In genomic region chr5:142008813-142009212, GRCh38 we compare ENCODE assay signal across 14 cellular contexts. TPM values are rescaled to one million over a fixed set of nuclear protein-coding genes. Genes with fewer than 3 reads are reported as not detected.
DNase-seq lines count a peak whose midpoint lies in the region; ATAC-seq and TF ChIP-seq lines count a peak whose summit lies in the region.
"Had no signal": no experiment of that assay in that cellular context is flagged by ENCODE, and none has a peak within 500 bp of the region (broad histone marks: within the 10 kb centered on the region; RNA-seq: fewer than 3 reads in every experiment).

No MANE protein-coding gene starts in this region.

- peaks cover 0 to 40% of the 10 kb centered on the region in 2 donors for H3K36me3 ChIP-seq in gastrocnemius medialis

- H3K27me3 ChIP-seq in gastrocnemius medialis, result no peaks in the 10 kb centered on the region

- no peak overlapping the region for H3K4me3 ChIP-seq in gastrocnemius medialis
- H3K4me3 ChIP-seq: BLaER1 had no signal

- CTCF ChIA-PET in activated naive CD4-positive, alpha-beta T cell treated with anti-CD3 and anti-CD28 coated beads, Interleukin-2, amount 10 ng/mL, durations not matched to agents 7 days and 5 days (lab: Charles Lee), result interaction anchor here (1.0 to 2.1 kb wide), 2 partner anchors 135 to 136 kb away, joined by 3 to 5 read pairs; no protein-coding TSS in a partner anchor

- no peaks in the 10 kb centered on the region for H3K27me3 Mint-ChIP-seq in activated CD4-positive, alpha-beta T cell treated with anti-CD3 and anti-CD28 coated beads, Interleukin-2, amount 10 ng/mL, durations not matched to agents 24 days and 14 days
- H3K27me3 Mint-ChIP-seq in activated naive CD4-positive, alpha-beta T cell treated with anti-CD3 and anti-CD28 coated beads, Interleukin-2, amount 10 ng/mL, durations not matched to agents 7 days and 5 days, result no peaks in the 10 kb centered on the region
- H3K27me3 Mint-ChIP-seq in activated T-helper 1 cell treated with anti-CD3 and anti-CD28 coated beads, Interleukin-12 subunit alpha, Interleukin-12 subunit beta, Interleukin-2, Interleukin-4 antibody, amounts not matched to agents 30 ng/mL and 10 ng/mL and 1 ng/mL, durations not matched to agents 14 hours and 24 hours and 36 hours (ENCODE audit: insufficient read depth), result no peaks in the 10 kb centered on the region
- H3K27me3 Mint-ChIP-seq in dendritic cell treated with granulocyte-macrophage colony-stimulating factor and Interleukin-4, amounts not matched to agents 40 ng/mL and 50 ng/mL, for 4 days, result no peaks in the 10 kb centered on the region

- peaks cover 3% of the 10 kb centered on the region for H3K9me3 Mint-ChIP-seq in activated CD4-positive, alpha-beta T cell treated with anti-CD3 and anti-CD28 coated beads, Interleukin-2, amount 10 ng/mL, durations not matched to agents 24 days and 14 days
- no peaks in the 10 kb centered on the region for H3K9me3 Mint-ChIP-seq in activated naive CD4-positive, alpha-beta T cell treated with anti-CD3 and anti-CD28 coated beads, Interleukin-2, amount 10 ng/mL, durations not matched to agents 7 days and 5 days
- no peaks in the 10 kb centered on the region for H3K9me3 Mint-ChIP-seq in activated T-helper 1 cell treated with anti-CD3 and anti-CD28 coated beads, Interleukin-12 subunit alpha, Interleukin-12 subunit beta, Interleukin-2, Interleukin-4 antibody, amounts not matched to agents 30 ng/mL and 10 ng/mL and 1 ng/mL, durations not matched to agents 14 hours and 24 hours and 36 hours
- no peaks in the 10 kb centered on the region for H3K9me3 Mint-ChIP-seq in dendritic cell treated with granulocyte-macrophage colony-stimulating factor and Interleukin-4, amounts not matched to agents 40 ng/mL and 50 ng/mL, for 4 days

- TF ChIP-seq CTCF in gastrocnemius medialis (IDR thresholded peaks at IDR 0.05 in 4 of 5, conservative IDR thresholded peaks at IDR 0.05 in 1 of 5), result no peak

- H3K9me3 ChIP-seq in gastrocnemius medialis, result no peaks in the 10 kb centered on the region

- intact Hi-C loops in activated CD4-positive, alpha-beta T cell treated with anti-CD3 and anti-CD28 coated beads, Interleukin-2, amount 10 ng/mL, durations not matched to agents 24 days and 14 days (cut with micrococcal nuclease), result no loop called here
- intact Hi-C loops in activated T-helper 1 cell treated with anti-CD3 and anti-CD28 coated beads, Interleukin-12 subunit alpha, Interleukin-12 subunit beta, Interleukin-2, Interleukin-4 antibody, amounts not matched to agents 30 ng/mL and 10 ng/mL and 1 ng/mL, durations not matched to agents 14 hours and 24 hours and 36 hours (cut with micrococcal nuclease), result no loop called here
- intact Hi-C loops in dendritic cell treated with granulocyte-macrophage colony-stimulating factor and Interleukin-4, amounts not matched to agents 40 ng/mL and 50 ng/mL, for 4 days (cut with micrococcal nuclease), result no loop called here
- intact Hi-C loops in gastrocnemius medialis (cut with DNase I; ENCODE audit: low total_unique reads), result no loop called here

- H3K27ac Mint-ChIP-seq in activated CD4-positive, alpha-beta T cell treated with anti-CD3 and anti-CD28 coated beads, Interleukin-2, amount 10 ng/mL, durations not matched to agents 24 days and 14 days, result peak overlapping the region; percentile 43
- peak overlapping the region; percentile 1 for H3K27ac Mint-ChIP-seq in activated naive CD4-positive, alpha-beta T cell treated with anti-CD3 and anti-CD28 coated beads, Interleukin-2, amount 10 ng/mL, durations not matched to agents 7 days and 5 days
- H3K27ac Mint-ChIP-seq in activated T-helper 1 cell treated with anti-CD3 and anti-CD28 coated beads, Interleukin-12 subunit alpha, Interleukin-12 subunit beta, Interleukin-2, Interleukin-4 antibody, amounts not matched to agents 30 ng/mL and 10 ng/mL and 1 ng/mL, durations not matched to agents 14 hours and 24 hours and 36 hours, result no peak overlapping the region
- H3K27ac Mint-ChIP-seq in dendritic cell treated with granulocyte-macrophage colony-stimulating factor and Interleukin-4, amounts not matched to agents 40 ng/mL and 50 ng/mL, for 4 days, result peak overlapping the region; percentile 19

- H3K36me3 Mint-ChIP-seq in activated CD4-positive, alpha-beta T cell treated with anti-CD3 and anti-CD28 coated beads, Interleukin-2, amount 10 ng/mL, durations not matched to agents 24 days and 14 days (ENCODE audit: low read depth), result peaks cover 69% of the 10 kb centered on the region
- H3K36me3 Mint-ChIP-seq in activated naive CD4-positive, alpha-beta T cell treated with anti-CD3 and anti-CD28 coated beads, Interleukin-2, amount 10 ng/mL, durations not matched to agents 7 days and 5 days, result peaks cover 62% of the 10 kb centered on the region
- peaks cover 53% of the 10 kb centered on the region for H3K36me3 Mint-ChIP-seq in activated T-helper 1 cell treated with anti-CD3 and anti-CD28 coated beads, Interleukin-12 subunit alpha, Interleukin-12 subunit beta, Interleukin-2, Interleukin-4 antibody, amounts not matched to agents 30 ng/mL and 10 ng/mL and 1 ng/mL, durations not matched to agents 14 hours and 24 hours and 36 hours (ENCODE audit: low read depth)
- H3K36me3 Mint-ChIP-seq in dendritic cell treated with granulocyte-macrophage colony-stimulating factor and Interleukin-4, amounts not matched to agents 40 ng/mL and 50 ng/mL, for 4 days (ENCODE audit: low read depth), result peaks cover 87% of the 10 kb centered on the region

- no peak for ATAC-seq in GM18858 (IDR thresholded peaks at IDR 0.05; ENCODE audit: unreplicated experiment)
- ATAC-seq in gastrocnemius medialis, result no peak

- H3K4me1 Mint-ChIP-seq in activated CD4-positive, alpha-beta T cell treated with anti-CD3 and anti-CD28 coated beads, Interleukin-2, amount 10 ng/mL, durations not matched to agents 24 days and 14 days, result peaks cover 76% of the 10 kb centered on the region
- H3K4me1 Mint-ChIP-seq in activated naive CD4-positive, alpha-beta T cell treated with anti-CD3 and anti-CD28 coated beads, Interleukin-2, amount 10 ng/mL, durations not matched to agents 7 days and 5 days, result peaks cover 92% of the 10 kb centered on the region
- H3K4me1 Mint-ChIP-seq in activated T-helper 1 cell treated with anti-CD3 and anti-CD28 coated beads, Interleukin-12 subunit alpha, Interleukin-12 subunit beta, Interleukin-2, Interleukin-4 antibody, amounts not matched to agents 30 ng/mL and 10 ng/mL and 1 ng/mL, durations not matched to agents 14 hours and 24 hours and 36 hours (ENCODE audit: low read depth), result peaks cover 85% of the 10 kb centered on the region
- H3K4me1 Mint-ChIP-seq in dendritic cell treated with granulocyte-macrophage colony-stimulating factor and Interleukin-4, amounts not matched to agents 40 ng/mL and 50 ng/mL, for 4 days (ENCODE audit: low read depth), result peaks cover 63% of the 10 kb centered on the region

- DNase-seq in activated CD4-positive, alpha-beta T cell treated with anti-CD3 and anti-CD28 coated beads, Interleukin-2, amount 10 ng/mL, durations not matched to agents 24 days and 14 days, result no peak
- DNase-seq in activated CD4-positive, alpha-beta T cell treated with anti-CD3 and anti-CD28 coated beads, Interleukin-2, amount 50 U/mL, for 48 hours, result no peak
- no peak for DNase-seq in activated naive CD4-positive, alpha-beta T cell treated with anti-CD3 and anti-CD28 coated beads, Interleukin-2, amount 10 ng/mL, durations not matched to agents 7 days and 5 days
- DNase-seq in activated naive CD4-positive, alpha-beta T cell treated with anti-CD3 and anti-CD28 coated beads, Interleukin-2, amount 50 U/mL, for 16 hours, result no peak
- no peak for DNase-seq in activated T-helper 1 cell treated with anti-CD3 and anti-CD28 coated beads, Interleukin-12 subunit alpha, Interleukin-12 subunit beta, Interleukin-2, Interleukin-4 antibody, amounts not matched to agents 30 ng/mL and 10 ng/mL and 1 ng/mL, durations not matched to agents 14 hours and 24 hours and 36 hours (ENCODE audit: low spot score)
- DNase-seq in gastrocnemius medialis, result no peak
- DNase-seq: DMS53, GF-D8, HCEC 1CT had no signal

- H3K4me1 ChIP-seq in gastrocnemius medialis, result peaks cover 6 to 13% of the 10 kb centered on the region in 2 donors

- H3K4me3 Mint-ChIP-seq in activated CD4-positive, alpha-beta T cell treated with anti-CD3 and anti-CD28 coated beads, Interleukin-2, amount 10 ng/mL, durations not matched to agents 24 days and 14 days, result peak overlapping the region; percentile 8
- H3K4me3 Mint-ChIP-seq in activated naive CD4-positive, alpha-beta T cell treated with anti-CD3 and anti-CD28 coated beads, Interleukin-2, amount 10 ng/mL, durations not matched to agents 7 days and 5 days, result no peak overlapping the region
- H3K4me3 Mint-ChIP-seq in activated T-helper 1 cell treated with anti-CD3 and anti-CD28 coated beads, Interleukin-12 subunit alpha, Interleukin-12 subunit beta, Interleukin-2, Interleukin-4 antibody, amounts not matched to agents 30 ng/mL and 10 ng/mL and 1 ng/mL, durations not matched to agents 14 hours and 24 hours and 36 hours, result peak overlapping the region; percentile 4
- no peak overlapping the region for H3K4me3 Mint-ChIP-seq in dendritic cell treated with granulocyte-macrophage colony-stimulating factor and Interleukin-4, amounts not matched to agents 40 ng/mL and 50 ng/mL, for 4 days

- no peak for TF ChIP-seq POLR2A in gastrocnemius medialis (IDR thresholded peaks at IDR 0.05)

- in situ Hi-C loops in gastrocnemius medialis (cut with MboI; ENCODE audit: low sequenced_read_pairs in 4 of 4), result loop anchor here in 1 of 4 donors (25.0 kb wide), 1 partner anchor 878 kb away; no protein-coding TSS in a partner anchor

- no peak overlapping the region for H3K27ac ChIP-seq in gastrocnemius medialis
- H3K27ac ChIP-seq: 22Rv1, BLaER1 had no signal

RNA-seq across cellular contexts. Expression of gene GNPDA1, which starts 4.0 kb away (rescaled TPM):
- 108 and 114 TPM in 2 replicates for total RNA-seq in activated CD4-positive, alpha-beta T cell treated with anti-CD3 and anti-CD28 coated beads, Interleukin-2, amount 10 ng/mL, durations not matched to agents 24 days and 14 days
- 87.5 and 88.4 TPM in 2 replicates for total RNA-seq in activated T-helper 1 cell treated with anti-CD3 and anti-CD28 coated beads, Interleukin-12 subunit alpha, Interleukin-12 subunit beta, Interleukin-2, Interleukin-4 antibody, amounts not matched to agents 30 ng/mL and 10 ng/mL and 1 ng/mL, durations not matched to agents 14 hours and 24 hours and 36 hours
- 10 to 100 TPM; 22.3 to 50.0 (median 47.3) TPM for total RNA-seq in gastrocnemius medialis

RNA-seq across cellular contexts. Expression of gene RNF14, which starts 39.9 kb away (rescaled TPM):
- total RNA-seq in activated CD4-positive, alpha-beta T cell treated with anti-CD3 and anti-CD28 coated beads, Interleukin-2, amount 10 ng/mL, durations not matched to agents 24 days and 14 days, result 28.8 and 32.2 TPM in 2 replicates
- 26.4 and 28.7 TPM in 2 replicates for total RNA-seq in activated T-helper 1 cell treated with anti-CD3 and anti-CD28 coated beads, Interleukin-12 subunit alpha, Interleukin-12 subunit beta, Interleukin-2, Interleukin-4 antibody, amounts not matched to agents 30 ng/mL and 10 ng/mL and 1 ng/mL, durations not matched to agents 14 hours and 24 hours and 36 hours
- total RNA-seq in gastrocnemius medialis, result 100 to 1,000 TPM in 1 of 4 donors, 10 to 100 TPM in 3; 71.4 to 107 (median 84.5) TPM

RNA-seq across cellular contexts. Expression of gene PCDH12, which starts 50.8 kb away (rescaled TPM):
- total RNA-seq in activated CD4-positive, alpha-beta T cell treated with anti-CD3 and anti-CD28 coated beads, Interleukin-2, amount 10 ng/mL, durations not matched to agents 24 days and 14 days, result 1.8 and 2.2 TPM in 2 replicates
- total RNA-seq in activated T-helper 1 cell treated with anti-CD3 and anti-CD28 coated beads, Interleukin-12 subunit alpha, Interleukin-12 subunit beta, Interleukin-2, Interleukin-4 antibody, amounts not matched to agents 30 ng/mL and 10 ng/mL and 1 ng/mL, durations not matched to agents 14 hours and 24 hours and 36 hours, result 2.2 TPM in 2 replicates
- 10 to 100 TPM in 1 of 4 donors, 1 to 10 TPM in 3; 2.1 to 13.6 (median 3.6) TPM for total RNA-seq in gastrocnemius medialis
- total RNA-seq: H4 had no signal

Comparison
In these comparisons a context has a peak if more than half of its experiments do, and no peak if none do; other contexts are left out.
1. H3K4me3 Mint-ChIP-seq: peak in activated CD4-positive, alpha-beta T cell treated with anti-CD3 and anti-CD28 coated beads, Interleukin-2, amount 10 ng/mL, durations not matched to agents 24 days and 14 days (single experiment) and activated T-helper 1 cell treated with anti-CD3 and anti-CD28 coated beads, Interleukin-12 subunit alpha, Interleukin-12 subunit beta, Interleukin-2, Interleukin-4 antibody, amounts not matched to agents 30 ng/mL and 10 ng/mL and 1 ng/mL, durations not matched to agents 14 hours and 24 hours and 36 hours (single experiment); none in activated naive CD4-positive, alpha-beta T cell treated with anti-CD3 and anti-CD28 coated beads, Interleukin-2, amount 10 ng/mL, durations not matched to agents 7 days and 5 days (single experiment) and dendritic cell treated with granulocyte-macrophage colony-stimulating factor and Interleukin-4, amounts not matched to agents 40 ng/mL and 50 ng/mL, for 4 days (single experiment).